ENCODE assay signal across 11 cellular contexts in genomic region chr4:113292371-113293042, GRCh38.
DNase-seq lines count a peak whose midpoint lies in the region; ATAC-seq and TF ChIP-seq lines count a peak whose summit lies in the region.
"Had no signal": no experiment of that assay in that cellular context is flagged by ENCODE, and none has a peak within 500 bp of the region (broad histone marks: within the 10 kb centered on the region; RNA-seq: fewer than 3 reads in every experiment).

No MANE protein-coding gene starts in this region.

- H3K9me3 ChIP-seq in right atrium auricular region: no peaks in the 10 kb centered on the region
- no peaks in the 10 kb centered on the region for H3K9me3 ChIP-seq in prostate gland

- H3K27ac ChIP-seq in angular gyrus (ENCODE audit: low read depth, low read length) (peak overlapping the region; percentile 71), right atrium auricular region (peak overlapping the region; percentile 78 to 80), prostate gland (peak overlapping the region; percentile 8 to 62), brain microvascular endothelial cell (no peak overlapping the region)
- H3K27ac ChIP-seq: HL-60 had no signal

- H3K27me3 ChIP-seq in right atrium auricular region (no peaks in the 10 kb centered on the region), prostate gland (replicated peaks; ENCODE audit: insufficient read depth) (no peaks in the 10 kb centered on the region), brain microvascular endothelial cell (replicated peaks) (no peaks in the 10 kb centered on the region)

- DNase-seq in DMS79 treated with DMSO at 0.1 percent for 48 hours (lab: John Stamatoyannopoulos, UW): peak; percentile 76
- DNase-seq in right atrium auricular region (ENCODE audit: low spot score): no peak
- no peak for DNase-seq in prostate gland (ENCODE audit: low spot score)
- DNase-seq in brain microvascular endothelial cell: no peak
- DNase-seq: COR-L47 had no signal

- ATAC-seq in HG03175 (IDR thresholded peaks at IDR 0.05; ENCODE audit: unreplicated experiment) (no peak), HG03378 (IDR thresholded peaks at IDR 0.05; ENCODE audit: unreplicated experiment) (no peak), HG02852 (IDR thresholded peaks at IDR 0.05; ENCODE audit: unreplicated experiment) (no peak)
- ATAC-seq: activated CD8-positive, alpha-beta T cell treated with anti-CD3 and anti-CD28 coated beads for 36 hours had no signal

- H3K4me3 ChIP-seq in right atrium auricular region (peak overlapping the region in 1 of 2 donors; percentile 24), prostate gland (no peak overlapping the region), brain microvascular endothelial cell (ENCODE audit: low read depth, low read length) (no peak overlapping the region)

- H3K36me3 ChIP-seq in right atrium auricular region (peaks cover 7% of the 10 kb centered on the region), prostate gland (no peaks in the 10 kb centered on the region), brain microvascular endothelial cell (replicated peaks) (no peaks in the 10 kb centered on the region)

- intact Hi-C loops in prostate gland (cut with DNase I): loop anchor here (5.0 to 10.0 kb wide), 3 partner anchors 172 to 470 kb away; partner anchors contain the start of gene CAMK2D

- in situ Hi-C loops in brain microvascular endothelial cell (cut with HindIII; ENCODE audit: low pct_ligation_motif_present, low sequenced_read_pairs): no loop called here

- 43% methylated on average over 21 of the region's 21 CpGs for WGBS in prostate gland

- TF ChIP-seq CTCF in right atrium auricular region (IDR thresholded peaks at IDR 0.05): no peak
- no peak for TF ChIP-seq CTCF in prostate gland (IDR thresholded peaks at IDR 0.05)
- no peak for TF ChIP-seq CTCF in brain microvascular endothelial cell (IDR thresholded peaks at IDR 0.05; ENCODE audit: low read depth, low read length, missing control alignments)

- peaks cover 0 to 39% of the 10 kb centered on the region in 2 donors for H3K4me1 ChIP-seq in right atrium auricular region
- no peaks in the 10 kb centered on the region for H3K4me1 ChIP-seq in prostate gland (replicated peaks)

- no peak for TF ChIP-seq POLR2A in prostate gland (IDR thresholded peaks at IDR 0.05)
